ENCODE assay signal across 14 cellular contexts in the genomic region with DNA sequence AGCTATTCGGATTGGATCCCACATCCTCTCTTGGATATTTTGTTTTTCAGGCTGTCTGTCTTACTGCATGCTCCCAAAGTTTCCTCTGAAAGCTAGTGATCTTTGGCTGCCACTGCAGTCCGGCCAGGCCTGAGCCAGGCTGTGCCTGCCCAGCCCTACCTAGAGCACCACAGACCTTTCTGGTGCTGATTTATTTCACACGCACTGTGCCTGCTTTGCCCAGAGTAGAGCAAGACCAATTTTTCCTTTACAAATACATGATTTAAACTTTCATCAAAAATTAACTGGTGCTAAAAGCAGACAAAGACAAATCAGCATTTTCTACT. TPM values are rescaled to one million over a fixed set of nuclear protein-coding genes. Genes with fewer than 3 reads are reported as not detected.
DNase-seq lines count a peak whose midpoint lies in the region; FAIRE-seq and TF ChIP-seq lines count a peak whose summit lies in the region.
"Had no signal": no experiment of that assay in that cellular context is flagged by ENCODE, and none has a peak within 500 bp of the region (broad histone marks: within the 10 kb centered on the region; RNA-seq: fewer than 3 reads in every experiment).

No MANE protein-coding gene starts in this region.

- DNase-seq in astrocyte (ENCODE audit: low read depth), result no peak
- DNase-seq in mesendoderm, result no peak
- no peak for DNase-seq in dermis blood vessel endothelial cell
- no peak for DNase-seq in D721Med (ENCODE audit: insufficient read length, low spot score)
- no peak for DNase-seq in NCI-H82 (lab: John Stamatoyannopoulos, UW)
- DNase-seq: activated CD4-positive, alpha-beta T cell treated with anti-CD3 and anti-CD28 coated beads for 4 hours; activated effector memory CD4-positive, alpha-beta T cell treated with anti-CD3 and anti-CD28 coated beads, Interleukin-2, amount 50 U/mL, for 16 hours; NCI-H187 treated with DMSO at 0.1 percent for 48 hours; pancreas; stimulated activated CD4-positive, alpha-beta T cell treated with anti-CD3 and anti-CD28 coated beads, Interleukin-4, amount 100 ng/mL, for 4 hours had no signal

- no peak overlapping the region for H4K5ac ChIP-seq in mesendoderm (ENCODE audit: low read length)

- peak overlapping the region; percentile 1 for H3K56ac ChIP-seq in mesendoderm (ENCODE audit: low read length)

- H3K27ac ChIP-seq in HUES6 (ENCODE audit: low read depth, low read length), result no peak overlapping the region
- H3K27ac ChIP-seq in astrocyte (ENCODE audit: low read depth, low read length), result no peak overlapping the region
- H3K27ac ChIP-seq in mesendoderm (ENCODE audit: low read depth, low read length), result no peak overlapping the region
- H3K27ac ChIP-seq in temporal lobe (ENCODE audit: low read depth, low read length), result peak overlapping the region; percentile 77
- H3K27ac ChIP-seq: pancreas, skin epidermis had no signal

- H4K8ac ChIP-seq in mesendoderm (ENCODE audit: low read depth, low read length), result no peak overlapping the region

- TF ChIP-seq CTCF in astrocyte (IDR thresholded peaks at IDR 0.05; ENCODE audit: insufficient read depth, low read depth, low read length) (no peak), D721Med (IDR thresholded peaks at IDR 0.05; ENCODE audit: insufficient read depth, missing control alignments) (no peak)

- no peak overlapping the region for H2BK5ac ChIP-seq in mesendoderm (ENCODE audit: low read length)

- no peak overlapping the region for H2AK5ac ChIP-seq in mesendoderm (ENCODE audit: low read length)

- no peaks in the 10 kb centered on the region for H4K20me1 ChIP-seq in astrocyte (ENCODE audit: insufficient read depth, low read length)

- H3K79me1 ChIP-seq in mesendoderm (ENCODE audit: low read length), result no peaks in the 10 kb centered on the region

- no CpG with 5 or more reads among the region's 3 CpGs for WGBS in mesendoderm (ENCODE audit: extremely low coverage, insufficient coverage, low lambda C conversion rate)

- no peak overlapping the region for H3K23ac ChIP-seq in mesendoderm (ENCODE audit: low read length)

- no peak for FAIRE-seq in astrocyte (lab: Jason Lieb, UNC)
- no peak for FAIRE-seq in D721Med (lab: Jason Lieb, UNC)
- FAIRE-seq: pancreas had no signal

- H2AFZ ChIP-seq in astrocyte (ENCODE audit: low read depth, low read length), result peak overlapping the region; percentile 19

- no peak overlapping the region for H3K4ac ChIP-seq in mesendoderm (ENCODE audit: low read depth, low read length)

- no peaks in the 10 kb centered on the region for H3K36me3 Mint-ChIP-seq in astrocyte (ENCODE audit: low read depth, unreplicated experiment)

- H3K36me3 ChIP-seq in HUES6 (ENCODE audit: control insufficient read depth, insufficient read depth, low read length) (no peaks in the 10 kb centered on the region), astrocyte (ENCODE audit: insufficient read depth, low read length) (no peaks in the 10 kb centered on the region), mesendoderm (ENCODE audit: control insufficient read depth, insufficient read depth, low read length) (no peaks in the 10 kb centered on the region)
- H3K36me3 ChIP-seq: pancreas had no signal

- H3K9me3 ChIP-seq in HUES6 (ENCODE audit: control insufficient read depth, insufficient read depth, low read depth, low read length) (peaks cover 11% of the 10 kb centered on the region), astrocyte (ENCODE audit: insufficient read depth, low read depth, low read length) (no peaks in the 10 kb centered on the region)
- H3K9me3 ChIP-seq: pancreas had no signal

- H3K9me3 Mint-ChIP-seq in astrocyte (ENCODE audit: unreplicated experiment), result no peaks in the 10 kb centered on the region
- H3K9me3 Mint-ChIP-seq: IgD-negative memory B cell had no signal

- H3K9ac ChIP-seq in HUES6 (ENCODE audit: low read length) (peak overlapping the region; percentile 13), astrocyte (ENCODE audit: low read length) (peak overlapping the region; percentile 34), mesendoderm (ENCODE audit: low read length) (no peak overlapping the region)

- H3K4me2 ChIP-seq in astrocyte (ENCODE audit: low read length), result peak overlapping the region; percentile 71
- H3K4me2 ChIP-seq in mesendoderm (ENCODE audit: low read length), result no peak overlapping the region

- H3K27ac Mint-ChIP-seq in astrocyte (ENCODE audit: unreplicated experiment), result peak overlapping the region; percentile 78
- H3K27ac Mint-ChIP-seq: IgD-negative memory B cell had no signal

- H3K4me3 ChIP-seq in HUES6 (ENCODE audit: low read depth, low read length), result no peak overlapping the region
- no peak overlapping the region for H3K4me3 ChIP-seq in astrocyte (ENCODE audit: insufficient read depth, low read depth, low read length)
- no peak overlapping the region for H3K4me3 ChIP-seq in mesendoderm (ENCODE audit: low read length)
- H3K4me3 ChIP-seq: skin epidermis had no signal

- H3K4me1 Mint-ChIP-seq in astrocyte (ENCODE audit: low read depth, unreplicated experiment), result peaks cover 12% of the 10 kb centered on the region

- H3K18ac ChIP-seq in mesendoderm (ENCODE audit: low read length), result no peak overlapping the region

- H3K79me2 ChIP-seq in astrocyte (ENCODE audit: insufficient read depth, low read length) (no peaks in the 10 kb centered on the region), mesendoderm (ENCODE audit: control insufficient read depth, insufficient read depth, low read length) (no peaks in the 10 kb centered on the region)

- no peaks in the 10 kb centered on the region for H3K27me3 Mint-ChIP-seq in astrocyte (ENCODE audit: low read depth, unreplicated experiment)

- no peak overlapping the region for H2BK15ac ChIP-seq in mesendoderm (replicated peaks; ENCODE audit: low read depth)

- H3K4me1 ChIP-seq in HUES6 (ENCODE audit: control insufficient read depth, insufficient read depth, low read length) (peaks cover 29% of the 10 kb centered on the region), astrocyte (ENCODE audit: insufficient read depth, low read length) (peaks cover 8% of the 10 kb centered on the region), mesendoderm (ENCODE audit: control insufficient read depth, low read depth, low read length) (no peaks in the 10 kb centered on the region)
- H3K4me1 ChIP-seq: pancreas had no signal

- H2BK120ac ChIP-seq in mesendoderm (ENCODE audit: low read depth, low read length), result no peak overlapping the region

- H3K27me3 ChIP-seq in HUES6 (ENCODE audit: control insufficient read depth, insufficient read depth, low read length) (no peaks in the 10 kb centered on the region), astrocyte (ENCODE audit: insufficient read depth, low read length) (no peaks in the 10 kb centered on the region), mesendoderm (ENCODE audit: insufficient read depth, low read length, poor library complexity) (no peaks in the 10 kb centered on the region)
- H3K27me3 ChIP-seq: pancreas had no signal

- no peak overlapping the region for H3K4me3 Mint-ChIP-seq in astrocyte (ENCODE audit: unreplicated experiment)

RNA-seq across cellular contexts. Expression of a gene that starts 28.0 kb away (rescaled TPM):
- total RNA-seq in astrocyte (107 and 109 TPM in 2 replicates), temporal lobe (25.8 TPM), dermis blood vessel endothelial cell (21.3 and 52.5 TPM in 2 replicates)
- polyA plus RNA-seq in mesendoderm (2013, experiment 1 of 2), result 470 TPM
- polyA plus RNA-seq in mesendoderm (2013, experiment 2 of 2), result 483 TPM
